20 cellular contexts compared by ENCODE assay signal in genomic region chr5:2262620-2263019, GRCh38.
DNase-seq lines count a peak whose midpoint lies in the region; ATAC-seq and TF ChIP-seq lines count a peak whose summit lies in the region.
"Had no signal": no experiment of that assay in that cellular context is flagged by ENCODE, and none has a peak within 500 bp of the region (broad histone marks: within the 10 kb centered on the region; RNA-seq: fewer than 3 reads in every experiment).

No MANE protein-coding gene starts in this region.

- intact Hi-C loops in stomach (cut with DNase I; ENCODE audit: low total_unique reads), result no loop called here

- ATAC-seq in GM18907 (IDR thresholded peaks at IDR 0.05; ENCODE audit: unreplicated experiment), result no peak
- ATAC-seq: CD8-positive, alpha-beta T cell had no signal

- no peak overlapping the region for H2AFZ ChIP-seq in neuronal stem cell (ENCODE audit: low read length)
- H2AFZ ChIP-seq: GM23248 had no signal

- H3K4ac ChIP-seq in neuronal stem cell (ENCODE audit: low read length), result no peak overlapping the region

- no peak overlapping the region for H2BK15ac ChIP-seq in neuronal stem cell (ENCODE audit: low read length)

- no peak overlapping the region for H3K14ac ChIP-seq in neuronal stem cell (ENCODE audit: low read length)

- no peak overlapping the region for H2BK120ac ChIP-seq in neuronal stem cell (ENCODE audit: low read depth, low read length)

- no peak for DNase-seq in activated naive CD4-positive, alpha-beta T cell treated with anti-CD3 and anti-CD28 coated beads, Interleukin-2, amount 10 ng/mL, durations not matched to agents 7 days and 5 days
- DNase-seq in endodermal cell (peak; percentile 17), neuronal stem cell (ENCODE audit: low spot score) (no peak), stomach (peak; percentile 18), HT-29 (ENCODE audit: low spot score) (no peak), SW 1271 (lab: John Stamatoyannopoulos, UW) (no peak)
- DNase-seq: Caco-2; CD4-positive, CD25-positive, alpha-beta regulatory T cell; CD8-positive, alpha-beta T cell; DMS153; DND-41; GM23248; H7; HCEC 1CT had no signal

- H3K4me2 ChIP-seq in neuronal stem cell (ENCODE audit: insufficient read depth, low read length, poor library complexity, severe bottlenecking), result no peak overlapping the region
- H3K4me2 ChIP-seq: BLaER1 had no signal

- no peaks in the 10 kb centered on the region for H3K79me1 ChIP-seq in neuronal stem cell (ENCODE audit: low read depth, low read length)

- no peaks in the 10 kb centered on the region for H3K36me3 ChIP-seq in endodermal cell (ENCODE audit: control insufficient read depth, insufficient read depth, low read length)
- H3K36me3 ChIP-seq in neuronal stem cell (replicated peaks in 1 of 2; ENCODE audit: control insufficient read depth in 2 of 2, insufficient read depth in 2 of 2, low read length in 2 of 2), result no peaks in the 10 kb centered on the region
- H3K36me3 ChIP-seq in stomach, result no peaks in the 10 kb centered on the region
- H3K36me3 ChIP-seq: BLaER1 had no signal

- H3K4me3 ChIP-seq in endodermal cell (ENCODE audit: low read length) (no peak overlapping the region), neuronal stem cell (ENCODE audit: low read length in 2 of 2) (no peak overlapping the region), stomach (no peak overlapping the region)
- H3K4me3 ChIP-seq: BLaER1, GM23248 had no signal

- H3K4me1 Mint-ChIP-seq in activated naive CD4-positive, alpha-beta T cell treated with anti-CD3 and anti-CD28 coated beads, Interleukin-2, amount 50 U/mL, for 24 hours, result no peaks in the 10 kb centered on the region
- no peaks in the 10 kb centered on the region for H3K4me1 Mint-ChIP-seq in activated naive CD4-positive, alpha-beta T cell treated with anti-CD3 and anti-CD28 coated beads, Interleukin-2, amount 10 ng/mL, durations not matched to agents 7 days and 5 days
- no peaks in the 10 kb centered on the region for H3K4me1 Mint-ChIP-seq in endodermal cell
- H3K4me1 Mint-ChIP-seq: B cell; CD4-positive, CD25-positive, alpha-beta regulatory T cell had no signal

- TF ChIP-seq CTCF in endodermal cell (conservative IDR thresholded peaks at IDR 0.05) (no peak), stomach (IDR thresholded peaks at IDR 0.05) (no peak)

- no peak overlapping the region for H4K91ac ChIP-seq in neuronal stem cell (ENCODE audit: low read depth, low read length, poor library complexity)

- H3K27me3 Mint-ChIP-seq in activated naive CD4-positive, alpha-beta T cell treated with anti-CD3 and anti-CD28 coated beads, Interleukin-2, amount 50 U/mL, for 24 hours, result peaks cover 1% of the 10 kb centered on the region
- H3K27me3 Mint-ChIP-seq in activated naive CD4-positive, alpha-beta T cell treated with anti-CD3 and anti-CD28 coated beads, Interleukin-2, amount 10 ng/mL, durations not matched to agents 7 days and 5 days, result no peaks in the 10 kb centered on the region
- no peaks in the 10 kb centered on the region for H3K27me3 Mint-ChIP-seq in endodermal cell (ENCODE audit: insufficient read depth)
- H3K27me3 Mint-ChIP-seq: B cell; CD4-positive, CD25-positive, alpha-beta regulatory T cell had no signal

- no peak overlapping the region for H3K23ac ChIP-seq in neuronal stem cell (ENCODE audit: low read depth, low read length, poor library complexity)

- H3K27ac ChIP-seq in endodermal cell (ENCODE audit: low read depth, low read length) (no peak overlapping the region), neuronal stem cell (replicated peaks; ENCODE audit: low read length) (no peak overlapping the region), stomach (no peak overlapping the region)
- H3K27ac ChIP-seq: 22Rv1, BLaER1, C4-2B, GM23248 had no signal

- no peak for TF ChIP-seq POLR2A in stomach (IDR thresholded peaks at IDR 0.05)

- H3K9me3 ChIP-seq in endodermal cell (ENCODE audit: control insufficient read depth, low read length), result no peaks in the 10 kb centered on the region
- H3K9me3 ChIP-seq in neuronal stem cell (replicated peaks in 1 of 2; ENCODE audit: control insufficient read depth in 2 of 2, insufficient read depth in 1 of 2, low read depth in 1 of 2, low read length in 2 of 2), result peaks cover 0 to 2% of the 10 kb centered on the region in 2 donors
- H3K9me3 ChIP-seq in stomach, result no peaks in the 10 kb centered on the region
- H3K9me3 ChIP-seq: BLaER1, Caco-2 had no signal

- H3K27me3 ChIP-seq in endodermal cell (ENCODE audit: control insufficient read depth, insufficient read depth, low read length, poor library complexity, severe bottlenecking), result no peaks in the 10 kb centered on the region
- no peaks in the 10 kb centered on the region for H3K27me3 ChIP-seq in neuronal stem cell (ENCODE audit: control insufficient read depth in 3 of 3, insufficient read depth in 3 of 3, low read depth in 1 of 3, low read length in 3 of 3)
- H3K27me3 ChIP-seq in stomach, result peaks cover 0 to 5% (median 0%) of the 10 kb centered on the region in 3 donors
- H3K27me3 ChIP-seq: BLaER1 had no signal

- 83 to 85% methylated on average over 2 to 9 of the region's 9 CpGs for WGBS in endodermal cell (ENCODE audit: insufficient coverage in 1 of 2, insufficient read length in 1 of 2), 2 experiments
- WGBS in neuronal stem cell (ENCODE audit: extremely low coverage in 2 of 2, insufficient read length in 2 of 2, insufficient replicate concordance in 1 of 2), 2 donors, result no CpG with 5 or more reads among the region's 9 CpGs
- 59 to 77% (median 66%) methylated on average over 8 to 9 of the region's 9 CpGs for WGBS in stomach, 5 donors

- H3K9ac ChIP-seq in endodermal cell (ENCODE audit: extremely low read depth, low read length, poor library complexity, severe bottlenecking) (no peak overlapping the region), neuronal stem cell (ENCODE audit: low read depth, low read length, poor library complexity) (no peak overlapping the region)
- H3K9ac ChIP-seq: BLaER1, GM23248 had no signal

- peak overlapping the region; percentile 65 for H2AK5ac ChIP-seq in neuronal stem cell (ENCODE audit: low read depth, low read length)

- H4K8ac ChIP-seq in neuronal stem cell (ENCODE audit: low read depth, low read length), result no peak overlapping the region

- H3K36me3 Mint-ChIP-seq in activated naive CD4-positive, alpha-beta T cell treated with anti-CD3 and anti-CD28 coated beads, Interleukin-2, amount 50 U/mL, for 24 hours, result no peaks in the 10 kb centered on the region
- no peaks in the 10 kb centered on the region for H3K36me3 Mint-ChIP-seq in activated naive CD4-positive, alpha-beta T cell treated with anti-CD3 and anti-CD28 coated beads, Interleukin-2, amount 10 ng/mL, durations not matched to agents 7 days and 5 days
- H3K36me3 Mint-ChIP-seq in endodermal cell (ENCODE audit: low read depth), result no peaks in the 10 kb centered on the region
- H3K36me3 Mint-ChIP-seq: CD4-positive, CD25-positive, alpha-beta regulatory T cell; CD8-positive, alpha-beta T cell had no signal

- TF ChIP-seq EP300 in stomach (IDR thresholded peaks at IDR 0.05), result no peak

- H2BK12ac ChIP-seq in neuronal stem cell (ENCODE audit: low read length), result no peak overlapping the region

- H3K4me3 Mint-ChIP-seq in activated naive CD4-positive, alpha-beta T cell treated with anti-CD3 and anti-CD28 coated beads, Interleukin-2, amount 50 U/mL, for 24 hours, result no peak overlapping the region
- H3K4me3 Mint-ChIP-seq in activated naive CD4-positive, alpha-beta T cell treated with anti-CD3 and anti-CD28 coated beads, Interleukin-2, amount 10 ng/mL, durations not matched to agents 7 days and 5 days, result no peak overlapping the region
- H3K4me3 Mint-ChIP-seq in endodermal cell, result no peak overlapping the region
- H3K4me3 Mint-ChIP-seq: B cell; CD4-positive, CD25-positive, alpha-beta regulatory T cell; CD8-positive, alpha-beta T cell had no signal

- no peaks in the 10 kb centered on the region for H3K4me1 ChIP-seq in endodermal cell (ENCODE audit: control insufficient read depth, insufficient read depth, low read length)
- H3K4me1 ChIP-seq in neuronal stem cell (ENCODE audit: control insufficient read depth in 2 of 2, insufficient read depth in 1 of 2, low read depth in 1 of 2, low read length in 2 of 2), result no peaks in the 10 kb centered on the region
- no peaks in the 10 kb centered on the region for H3K4me1 ChIP-seq in stomach
- H3K4me1 ChIP-seq: Caco-2 had no signal

- no peak overlapping the region for H2BK5ac ChIP-seq in neuronal stem cell (ENCODE audit: low read length)

- CTCF ChIA-PET in activated naive CD4-positive, alpha-beta T cell treated with anti-CD3 and anti-CD28 coated beads, Interleukin-2, amount 10 ng/mL, durations not matched to agents 7 days and 5 days (lab: Charles Lee), result no interaction called here

- no peaks in the 10 kb centered on the region for H3K9me3 Mint-ChIP-seq in activated naive CD4-positive, alpha-beta T cell treated with anti-CD3 and anti-CD28 coated beads, Interleukin-2, amount 50 U/mL, for 24 hours
- H3K9me3 Mint-ChIP-seq in activated naive CD4-positive, alpha-beta T cell treated with anti-CD3 and anti-CD28 coated beads, Interleukin-2, amount 10 ng/mL, durations not matched to agents 7 days and 5 days, result no peaks in the 10 kb centered on the region
- H3K9me3 Mint-ChIP-seq in endodermal cell, result no peaks in the 10 kb centered on the region
- H3K9me3 Mint-ChIP-seq: CD8-positive, alpha-beta T cell had no signal

- H3K18ac ChIP-seq in neuronal stem cell (ENCODE audit: low read length), result peak overlapping the region; percentile 60

- peak overlapping the region; percentile 12 for H3K27ac Mint-ChIP-seq in activated naive CD4-positive, alpha-beta T cell treated with anti-CD3 and anti-CD28 coated beads, Interleukin-2, amount 50 U/mL, for 24 hours
- H3K27ac Mint-ChIP-seq in activated naive CD4-positive, alpha-beta T cell treated with anti-CD3 and anti-CD28 coated beads, Interleukin-2, amount 10 ng/mL, durations not matched to agents 7 days and 5 days, result no peak overlapping the region
- no peak overlapping the region for H3K27ac Mint-ChIP-seq in endodermal cell
- H3K27ac Mint-ChIP-seq: B cell; CD4-positive, CD25-positive, alpha-beta regulatory T cell; CD8-positive, alpha-beta T cell had no signal

Comparison
In these comparisons a context has a peak if more than half of its experiments do, and no peak if none do; other contexts are left out.
1. DNase-seq: peak in endodermal cell (single experiment) and stomach (single experiment); none in activated naive CD4-positive, alpha-beta T cell treated with anti-CD3 and anti-CD28 coated beads, Interleukin-2, amount 10 ng/mL, durations not matched to agents 7 days and 5 days (single experiment), neuronal stem cell (single experiment), HT-29 (single experiment) and SW 1271 (0 of 2).